16 cellular contexts compared by ENCODE assay signal in the genomic region with DNA sequence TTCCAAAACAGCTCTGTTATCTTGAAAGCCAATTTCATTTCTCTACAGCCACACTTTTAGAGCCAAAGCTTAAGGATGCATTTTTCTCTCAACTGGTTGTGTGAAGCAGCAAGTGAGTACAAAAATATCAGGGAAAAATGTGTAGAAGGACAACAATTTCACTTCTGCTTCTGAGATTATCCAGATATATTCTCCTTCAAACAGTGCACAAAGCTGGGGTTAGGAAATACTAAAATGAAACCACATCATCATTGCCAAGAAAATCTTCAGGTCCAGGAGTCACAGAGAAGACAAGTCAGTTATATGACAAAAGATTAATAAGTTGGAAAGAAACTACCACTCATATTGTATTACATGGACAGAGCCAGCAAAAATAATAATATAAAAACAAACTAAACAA. TPM values are rescaled to one million over a fixed set of nuclear protein-coding genes. Genes with fewer than 3 reads are reported as not detected.
DNase-seq lines count a peak whose midpoint lies in the region; ATAC-seq and TF ChIP-seq lines count a peak whose summit lies in the region.
"Had no signal": no experiment of that assay in that cellular context is flagged by ENCODE, and none has a peak within 500 bp of the region (broad histone marks: within the 10 kb centered on the region; RNA-seq: fewer than 3 reads in every experiment).

No MANE protein-coding gene starts in this region.

- no peaks in the 10 kb centered on the region for H3K36me3 ChIP-seq in thoracic aorta
- H3K36me3 ChIP-seq: left lung, spleen had no signal

- H3K4me3 ChIP-seq in fibroblast of villous mesenchyme (ENCODE audit: low read depth, low read length) = no peak overlapping the region
- peak overlapping the region; percentile 1 for H3K4me3 ChIP-seq in thoracic aorta
- H3K4me3 ChIP-seq: left lung, spleen had no signal

- H3K27me3 ChIP-seq in thoracic aorta (replicated peaks; ENCODE audit: insufficient read depth) = no peaks in the 10 kb centered on the region
- H3K27me3 ChIP-seq: left lung, spleen had no signal

- intact Hi-C loops in head of caudate nucleus (cut with DNase I) = no loop called here

- H3K4me1 ChIP-seq in thoracic aorta (ENCODE audit: control insufficient read depth in 1 of 2, low read depth in 2 of 2) = peaks cover 42 to 58% of the 10 kb centered on the region in 2 donors

- peak overlapping the region; percentile 88 for H3K27ac ChIP-seq in VCaP
- H3K27ac ChIP-seq in thoracic aorta = peak overlapping the region in 1 of 2 donors; percentile 13
- H3K27ac ChIP-seq: spleen had no signal

- TF ChIP-seq CTCF in VCaP (conservative IDR thresholded peaks at IDR 0.05) = no peak
- TF ChIP-seq CTCF in fibroblast of villous mesenchyme (IDR thresholded peaks at IDR 0.05; ENCODE audit: insufficient read depth, low read depth, low read length) = no peak
- no peak for TF ChIP-seq CTCF in thoracic aorta (IDR thresholded peaks at IDR 0.05)

- DNase-seq in SKM-1 treated with dmso at 0.1 percent for 144 hours (lab: John Stamatoyannopoulos, UW; ENCODE audit: unreplicated experiment) (peak; percentile 8), SKM-1 (lab: John Stamatoyannopoulos, UW; ENCODE audit: unreplicated experiment) (no peak), fibroblast of villous mesenchyme (ENCODE audit: low read depth) (peak; percentile 67), thoracic aorta (ENCODE audit: low spot score) (no peak), head of caudate nucleus (no peak), DMS53 treated with DMSO at 0.1 percent for 48 hours (lab: John Stamatoyannopoulos, UW; ENCODE audit: unreplicated experiment) (no peak)
- DNase-seq: activated CD4-positive, CD25-positive, alpha-beta regulatory T cell; activated effector memory CD4-positive, alpha-beta T cell treated with Interleukin-2 at 50 U/mL for 16 hours; left lung; NCI-H1048; NCI-H748 treated with DMSO at 0.1 percent for 48 hours; spleen; T-helper 1 cell had no signal

- ATAC-seq in thoracic aorta (ENCODE audit: insufficient number of reproducible peaks, low FRiP score, low read depth) (no peak), HG03521 (IDR thresholded peaks at IDR 0.05; ENCODE audit: unreplicated experiment) (no peak)
- ATAC-seq: HCT116, left lung had no signal

- no peaks in the 10 kb centered on the region for H3K9me3 ChIP-seq in thoracic aorta
- H3K9me3 ChIP-seq: left lung, spleen had no signal

RNA-seq across cellular contexts. Expression of gene SGMS1, which starts 16.2 kb away (rescaled TPM):
- total RNA-seq in fibroblast of villous mesenchyme = 44.1 and 57.9 TPM in 2 replicates
- total RNA-seq in thoracic aorta = 10 to 100 TPM; 60.5 to 92.3 TPM

Comparison
In these comparisons a context has a peak if more than half of its experiments do, and no peak if none do; other contexts are left out.
1. DNase-seq: peak in SKM-1 treated with dmso at 0.1 percent for 144 hours (single experiment) and fibroblast of villous mesenchyme (single experiment); none in SKM-1 (single experiment), thoracic aorta (single experiment), head of caudate nucleus (0 of 42) and DMS53 treated with DMSO at 0.1 percent for 48 hours (single experiment).